ENCODE assay signal across 8 cellular contexts in genomic region chr7:116249969-116250553, GRCh38. TPM values are rescaled to one million over a fixed set of nuclear protein-coding genes. Genes with fewer than 3 reads are reported as not detected.
A peak's percentile ranks its signal among the peaks of the same experiment; 100 is the strongest.
DNase-seq lines count a peak whose midpoint lies in the region; ATAC-seq and TF ChIP-seq lines count a peak whose summit lies in the region.

No MANE protein-coding gene starts in this region.

- peak; percentile 84 for ATAC-seq in GM18519 (IDR thresholded peaks at IDR 0.05; ENCODE audit: low FRiP score, unreplicated experiment)
- peak in 1 of 2 donors; percentile 46 for ATAC-seq in naive thymus-derived CD8-positive, alpha-beta T cell

- H3K4me1 Mint-ChIP-seq in naive thymus-derived CD8-positive, alpha-beta T cell, result peaks cover 25 to 48% (median 43%) of the 10 kb centered on the region in 4 donors

- peak; percentile 52 for DNase-seq in AG20443 (ENCODE audit: low spot score)
- no peak for DNase-seq in LNCaP clone FGC (ENCODE audit: low read depth)
- peak; percentile 68 to 78 for DNase-seq in cardiac fibroblast (ENCODE audit: low read depth in 2 of 2)
- DNase-seq in naive thymus-derived CD8-positive, alpha-beta T cell, result peak in 2 of 10 donors; percentile 1 to 18
- DNase-seq in midbrain (lab: John Stamatoyannopoulos, UW), result no peak
- DNase-seq in NCI-H2171 treated with DMSO at 0.1 percent for 48 hours (lab: John Stamatoyannopoulos, UW), result no peak
- no peak for DNase-seq in NCI-H1436 (lab: John Stamatoyannopoulos, UW)

- no peak overlapping the region for H3K4me3 Mint-ChIP-seq in naive thymus-derived CD8-positive, alpha-beta T cell

- TF ChIP-seq CTCF in LNCaP clone FGC (IDR thresholded peaks at IDR 0.05; ENCODE audit: control insufficient read depth, extremely low read depth, insufficient read depth), result peak; percentile 42
- peak; percentile 78 for TF ChIP-seq CTCF in cardiac fibroblast (IDR thresholded peaks at IDR 0.05; ENCODE audit: low read depth, low read length)

- H3K4me3 ChIP-seq in LNCaP clone FGC (ENCODE audit: low read depth, low read length) (no peak overlapping the region), cardiac fibroblast (replicated peaks in 1 of 2; ENCODE audit: low read depth in 2 of 2, low read length in 2 of 2) (no peak overlapping the region)

- H3K9me3 Mint-ChIP-seq in naive thymus-derived CD8-positive, alpha-beta T cell, result peaks cover 0 to 6% (median 0%) of the 10 kb centered on the region in 9 donors

- peaks cover 11 to 87% (median 30%) of the 10 kb centered on the region in 3 donors for H3K36me3 Mint-ChIP-seq in naive thymus-derived CD8-positive, alpha-beta T cell

- POLR2A ChIA-PET in naive thymus-derived CD8-positive, alpha-beta T cell (lab: Charles Lee), result no interaction called here

- no peaks in the 10 kb centered on the region for H3K27me3 Mint-ChIP-seq in naive thymus-derived CD8-positive, alpha-beta T cell

- peak overlapping the region; percentile 15 to 95 (median 54) for H3K27ac Mint-ChIP-seq in naive thymus-derived CD8-positive, alpha-beta T cell

RNA-seq across cellular contexts. Expression of gene TES, which starts 39.7 kb away (rescaled TPM):
- 100 to 1,000 TPM; 119 to 122 TPM for total RNA-seq in naive thymus-derived CD8-positive, alpha-beta T cell
- polyA plus RNA-seq in naive thymus-derived CD8-positive, alpha-beta T cell, result 100 to 1,000 TPM; 177 to 185 (median 181) TPM

Comparison
In these comparisons a context has a peak if more than half of its experiments do, and no peak if none do; other contexts are left out.
1. DNase-seq: peak in AG20443 (single experiment) and cardiac fibroblast (2 of 2); none in LNCaP clone FGC (single experiment), midbrain (single experiment), NCI-H2171 treated with DMSO at 0.1 percent for 48 hours (single experiment) and NCI-H1436 (single experiment).